ENCODE assay signal across 23 cellular contexts in the genomic region with DNA sequence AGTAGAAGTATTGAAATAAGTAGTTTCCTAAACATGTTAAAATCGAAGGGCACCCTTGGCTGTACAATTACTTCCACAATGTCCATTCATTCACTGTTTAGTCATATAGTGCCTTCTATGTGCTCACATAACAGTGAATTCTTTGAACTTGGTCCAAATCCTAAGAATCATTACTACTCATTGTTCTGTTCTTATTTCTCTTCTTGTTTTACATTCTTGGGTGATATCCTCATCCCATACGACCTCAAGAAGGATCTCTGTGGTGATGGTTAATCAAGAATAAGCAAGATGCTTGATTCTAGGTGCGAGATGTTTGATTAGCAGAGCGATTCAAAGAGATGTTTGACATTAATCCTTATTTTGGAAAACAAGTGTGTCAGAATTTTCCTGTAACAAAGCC.
DNase-seq lines count a peak whose midpoint lies in the region; ATAC-seq, FAIRE-seq and TF ChIP-seq lines count a peak whose summit lies in the region.
"Had no signal": no experiment of that assay in that cellular context is flagged by ENCODE, and none has a peak within 500 bp of the region (broad histone marks: within the 10 kb centered on the region; RNA-seq: fewer than 3 reads in every experiment).

No MANE protein-coding gene starts in this region.

- H2AFZ ChIP-seq in astrocyte (ENCODE audit: low read depth, low read length), result no peak overlapping the region

- H3K4me3 ChIP-seq in astrocyte (ENCODE audit: insufficient read depth, low read depth, low read length), result no peak overlapping the region
- H3K4me3 ChIP-seq: ascending aorta, dorsolateral prefrontal cortex, esophagus squamous epithelium, GM12878, ovary, tibial nerve had no signal

- no peaks in the 10 kb centered on the region for H3K36me3 ChIP-seq in astrocyte (ENCODE audit: insufficient read depth, low read length)
- H3K36me3 ChIP-seq: ascending aorta, esophagus squamous epithelium, ovary, tibial nerve had no signal

- H3K27ac ChIP-seq in astrocyte (ENCODE audit: low read depth, low read length), result peak overlapping the region; percentile 21
- H3K27ac ChIP-seq in foreskin keratinocyte, result no peak overlapping the region
- H3K27ac ChIP-seq: ascending aorta, dorsolateral prefrontal cortex, esophagus squamous epithelium, ovary, tibial nerve had no signal

- H3K27me3 Mint-ChIP-seq in astrocyte (ENCODE audit: low read depth, unreplicated experiment), result no peaks in the 10 kb centered on the region
- H3K27me3 Mint-ChIP-seq in activated CD4-positive, alpha-beta T cell treated with anti-CD3 and anti-CD28 coated beads for 36 hours, result no peaks in the 10 kb centered on the region
- H3K27me3 Mint-ChIP-seq: CD4-positive, alpha-beta memory T cell had no signal

- ATAC-seq in foreskin keratinocyte (peak; percentile 92), HG03108 (IDR thresholded peaks at IDR 0.05; ENCODE audit: unreplicated experiment) (no peak)
- no peak for ATAC-seq in activated CD4-positive, alpha-beta T cell treated with anti-CD3 and anti-CD28 coated beads for 36 hours
- ATAC-seq: GM12878 had no signal

- H3K9ac ChIP-seq in astrocyte (ENCODE audit: low read length), result no peak overlapping the region

- no peaks in the 10 kb centered on the region for H3K9me3 ChIP-seq in astrocyte (ENCODE audit: insufficient read depth, low read depth, low read length)
- H3K9me3 ChIP-seq: ascending aorta, esophagus squamous epithelium, ovary, tibial nerve had no signal

- DNase-seq in A172 (ENCODE audit: low spot score), result peak; percentile 77
- DNase-seq in HS-5 (ENCODE audit: low read depth), result peak; percentile 80
- peak; percentile 98 for DNase-seq in astrocyte (ENCODE audit: low read depth)
- peak; percentile 75 to 86 for DNase-seq in foreskin keratinocyte
- no peak for DNase-seq in OCI-M1 (lab: John Stamatoyannopoulos, UW)
- no peak for DNase-seq in activated CD4-positive, CD25-positive, alpha-beta regulatory T cell (lab: John Stamatoyannopoulos, UW)
- DNase-seq in activated CD4-positive, alpha-beta T cell treated with anti-CD3 and anti-CD28 coated beads for 36 hours, result no peak
- DNase-seq: 8988T; activated CD4-positive, CD25-positive, alpha-beta regulatory T cell treated with anti-CD3 and anti-CD28 coated beads, Interleukin-2, amount 50 U/mL, for 72 hours; activated CD8-positive, alpha-beta memory T cell treated with anti-CD3 and anti-CD28 coated beads, Interleukin-2, amount 50 U/mL, for 4 hours; activated gamma-delta T cell treated with Interleukin-2 at 50 U/mL for 16 hours; CD4-positive, alpha-beta memory T cell; dorsolateral prefrontal cortex; esophagus squamous epithelium; NK-92 treated with Interleukin-12 subunit alpha and Interleukin-12 subunit beta, amount 100 ng/mL, for 24 hours; ovary; Right ventricle myocardium superior had no signal

- FAIRE-seq in astrocyte (lab: Jason Lieb, UNC), result peak; percentile 13
- FAIRE-seq: GM12878, H1 had no signal

- no peaks in the 10 kb centered on the region for H3K79me2 ChIP-seq in astrocyte (ENCODE audit: insufficient read depth, low read length)

- H3K27ac Mint-ChIP-seq in astrocyte (ENCODE audit: unreplicated experiment), result no peak overlapping the region
- H3K27ac Mint-ChIP-seq in activated CD4-positive, alpha-beta T cell treated with anti-CD3 and anti-CD28 coated beads for 36 hours, result no peak overlapping the region
- H3K27ac Mint-ChIP-seq: CD4-positive, alpha-beta memory T cell; T-helper 2 cell treated with Interferon-gamma antibody and Interleukin-4, amounts not matched to agents 5 μg/mL and 100 μg/mL, for 36 hours had no signal

- peaks cover 6% of the 10 kb centered on the region for H3K4me1 Mint-ChIP-seq in astrocyte (ENCODE audit: low read depth, unreplicated experiment)
- no peaks in the 10 kb centered on the region for H3K4me1 Mint-ChIP-seq in activated CD4-positive, alpha-beta T cell treated with anti-CD3 and anti-CD28 coated beads for 36 hours
- H3K4me1 Mint-ChIP-seq: CD4-positive, alpha-beta memory T cell had no signal

- no peaks in the 10 kb centered on the region for H4K20me1 ChIP-seq in astrocyte (ENCODE audit: insufficient read depth, low read length)

- H3K27me3 ChIP-seq in astrocyte (ENCODE audit: insufficient read depth, low read length), result no peaks in the 10 kb centered on the region
- no peaks in the 10 kb centered on the region for H3K27me3 ChIP-seq in foreskin keratinocyte
- H3K27me3 ChIP-seq: ascending aorta, dorsolateral prefrontal cortex, esophagus squamous epithelium, ovary, tibial nerve had no signal

- peak overlapping the region; percentile 39 for H3K4me2 ChIP-seq in astrocyte (ENCODE audit: low read length)

- no peak overlapping the region for H3K4me3 Mint-ChIP-seq in astrocyte (ENCODE audit: unreplicated experiment)
- H3K4me3 Mint-ChIP-seq in activated CD4-positive, alpha-beta T cell treated with anti-CD3 and anti-CD28 coated beads for 36 hours, result no peak overlapping the region
- H3K4me3 Mint-ChIP-seq: CD4-positive, alpha-beta memory T cell; T-helper 2 cell treated with Interferon-gamma antibody and Interleukin-4, amounts not matched to agents 5 μg/mL and 100 μg/mL, for 36 hours had no signal

- no peaks in the 10 kb centered on the region for H3K9me3 Mint-ChIP-seq in astrocyte (ENCODE audit: unreplicated experiment)
- H3K9me3 Mint-ChIP-seq in activated CD4-positive, alpha-beta T cell treated with anti-CD3 and anti-CD28 coated beads for 36 hours (ENCODE audit: low read depth), result peaks cover 2% of the 10 kb centered on the region

- CTCF ChIA-PET in activated CD4-positive, alpha-beta T cell treated with anti-CD3 and anti-CD28 coated beads for 36 hours (lab: Charles Lee), result no interaction called here

- TF ChIP-seq CTCF in astrocyte (IDR thresholded peaks at IDR 0.05; ENCODE audit: insufficient read depth, low read depth, low read length), result no peak
- TF ChIP-seq CTCF in foreskin keratinocyte (conservative IDR thresholded peaks at IDR 0.05), result no peak

- intact Hi-C loops in activated CD4-positive, alpha-beta T cell treated with anti-CD3 and anti-CD28 coated beads for 36 hours (cut with DNase I, micrococcal nuclease), result no loop called here

- POLR2A ChIA-PET in activated CD4-positive, alpha-beta T cell treated with anti-CD3 and anti-CD28 coated beads for 36 hours (lab: Charles Lee), result no interaction called here

- H3K4me1 ChIP-seq in astrocyte (ENCODE audit: insufficient read depth, low read length) (peaks cover 3% of the 10 kb centered on the region), foreskin keratinocyte (peaks cover 8% of the 10 kb centered on the region)
- H3K4me1 ChIP-seq: ascending aorta, esophagus squamous epithelium, tibial nerve had no signal

- H3K36me3 Mint-ChIP-seq in astrocyte (ENCODE audit: low read depth, unreplicated experiment), result no peaks in the 10 kb centered on the region
- no peaks in the 10 kb centered on the region for H3K36me3 Mint-ChIP-seq in activated CD4-positive, alpha-beta T cell treated with anti-CD3 and anti-CD28 coated beads for 36 hours (ENCODE audit: low read depth)
- H3K36me3 Mint-ChIP-seq: CD4-positive, alpha-beta memory T cell had no signal

Comparison
In these comparisons a context has a peak if more than half of its experiments do, and no peak if none do; other contexts are left out.
1. DNase-seq: peak in A172 (single experiment), HS-5 (single experiment), astrocyte (single experiment) and foreskin keratinocyte (2 of 2); none in OCI-M1 (single experiment), activated CD4-positive, CD25-positive, alpha-beta regulatory T cell (0 of 4) and activated CD4-positive, alpha-beta T cell treated with anti-CD3 and anti-CD28 coated beads for 36 hours (single experiment).